ENCODE assay signal across 23 cellular contexts in the genomic region with DNA sequence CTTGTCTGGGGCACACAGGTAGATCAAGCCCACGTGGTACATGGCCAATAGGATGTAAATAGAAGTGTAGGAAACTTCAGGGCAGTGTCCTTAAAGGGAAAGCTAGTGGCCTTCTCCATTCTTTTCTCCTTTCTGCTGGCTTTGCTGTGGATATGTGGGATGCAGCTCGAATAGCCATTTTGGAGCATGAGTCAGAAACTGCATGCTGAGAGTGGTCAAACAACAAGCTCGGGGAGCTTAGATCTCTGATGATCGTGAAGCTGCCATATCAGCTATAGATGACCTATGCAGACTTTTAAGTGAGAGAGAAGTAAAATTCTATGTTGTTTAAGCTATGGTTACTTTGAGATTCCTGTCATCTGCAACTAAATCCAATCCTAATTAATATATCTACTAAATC.
"Had no signal": no experiment of that assay in that cellular context is flagged by ENCODE, and none has a peak within 500 bp of the region (broad histone marks: within the 10 kb centered on the region; RNA-seq: fewer than 3 reads in every experiment).

No MANE protein-coding gene starts in this region.

- H3K27ac Mint-ChIP-seq: activated CD4-positive, alpha-beta T cell treated with anti-CD3 and anti-CD28 coated beads for 36 hours; activated CD8-positive, alpha-beta T cell treated with anti-CD3 and anti-CD28 coated beads for 36 hours; activated naive CD8-positive, alpha-beta T cell treated with anti-CD3 and anti-CD28 coated beads, Interleukin-2, amount 10 ng/mL, durations not matched to agents 7 days and 5 days had no signal

- H3K27me3 ChIP-seq: adrenal gland, ascending aorta, SJCRH30 had no signal

- H3K4me1 ChIP-seq: adrenal gland, ascending aorta, SJCRH30 had no signal

- H3K9ac ChIP-seq: SK-N-SH had no signal

- H3K4me1 Mint-ChIP-seq: activated CD4-positive, alpha-beta T cell treated with anti-CD3 and anti-CD28 coated beads for 36 hours; activated naive CD8-positive, alpha-beta T cell treated with anti-CD3 and anti-CD28 coated beads, Interleukin-2, amount 10 ng/mL, durations not matched to agents 7 days and 5 days had no signal

- H3K36me3 ChIP-seq: adrenal gland, ascending aorta, SJCRH30, WERI-Rb-1 had no signal

- H3K4me3 Mint-ChIP-seq: activated CD4-positive, alpha-beta T cell treated with anti-CD3 and anti-CD28 coated beads for 36 hours; activated CD8-positive, alpha-beta T cell treated with anti-CD3 and anti-CD28 coated beads for 36 hours; activated naive CD8-positive, alpha-beta T cell treated with anti-CD3 and anti-CD28 coated beads, Interleukin-2, amount 10 ng/mL, durations not matched to agents 7 days and 5 days had no signal

- H3K9me3 Mint-ChIP-seq: activated CD8-positive, alpha-beta T cell treated with anti-CD3 and anti-CD28 coated beads for 36 hours; activated naive CD8-positive, alpha-beta T cell treated with anti-CD3 and anti-CD28 coated beads, Interleukin-2, amount 10 ng/mL, durations not matched to agents 7 days and 5 days had no signal

- DNase-seq: activated CD4-positive, alpha-beta T cell treated with anti-CD3 and anti-CD28 coated beads for 36 hours; activated CD8-positive, alpha-beta memory T cell treated with anti-CD3 and anti-CD28 coated beads, Interleukin-2, amount 50 U/mL, for 48 hours; activated naive CD4-positive, alpha-beta T cell treated with anti-CD3 and anti-CD28 coated beads, Interleukin-2, amount 50 U/mL, for 16 hours; activated naive CD8-positive, alpha-beta T cell treated with anti-CD3 and anti-CD28 coated beads, Interleukin-2, amount 10 ng/mL, durations not matched to agents 7 days and 5 days; activated T-cell treated with anti-CD3 and anti-CD28 coated beads, Interleukin-2, amount 50 U/mL, for 1 hour; adrenal gland; central memory CD4-positive, alpha-beta T cell; KG1; NCI-H1048; NCI-H1930; NCI-H2107; NCI-H345; NCI-H510A; OCI-M1; Right ventricle myocardium superior; SK-N-SH; T-helper 1 cell had no signal

- H3K27ac ChIP-seq: adrenal gland, ascending aorta, RWPE1, SJCRH30, WERI-Rb-1 had no signal

- H3K36me3 Mint-ChIP-seq: activated naive CD8-positive, alpha-beta T cell treated with anti-CD3 and anti-CD28 coated beads, Interleukin-2, amount 10 ng/mL, durations not matched to agents 7 days and 5 days had no signal

- H3K4me3 ChIP-seq: adrenal gland, ascending aorta, SJCRH30 had no signal

- ATAC-seq: activated CD4-positive, alpha-beta T cell treated with anti-CD3 and anti-CD28 coated beads for 36 hours; activated CD8-positive, alpha-beta T cell treated with anti-CD3 and anti-CD28 coated beads for 36 hours; Panc1 had no signal

- H3K9me3 ChIP-seq: adrenal gland, SJCRH30 had no signal

- H3K4me2 ChIP-seq: SK-N-SH had no signal
